In genomic region chr13:29605860-29606526, GRCh38 we compare ENCODE assay signal across 22 cellular contexts.
"Had no signal": no experiment of that assay in that cellular context is flagged by ENCODE, and none has a peak within 500 bp of the region (broad histone marks: within the 10 kb centered on the region; RNA-seq: fewer than 3 reads in every experiment).

No MANE protein-coding gene starts in this region.

- H3K27me3 ChIP-seq: ascending aorta, left lung, ovary, spleen, suprapubic skin, tibial nerve had no signal

- DNase-seq: activated CD4-positive, alpha-beta T cell treated with anti-CD3 and anti-CD28 coated beads for 4 hours; activated CD4-positive, alpha-beta T cell treated with anti-CD3 and anti-CD28 coated beads, Interleukin-2, amount 50 U/mL, for 4 hours; activated effector memory CD4-positive, alpha-beta T cell treated with Interleukin-2 at 50 U/mL for 16 hours; activated naive CD4-positive, alpha-beta T cell treated with Interleukin-2 at 50 U/mL for 16 hours; caudate nucleus; cortex of kidney; effector memory CD8-positive, alpha-beta T cell; erythroblast; head of caudate nucleus; kidney glomerular epithelial cell; left lung; naive B cell; nephron progenitor cell; ovary; spleen; stimulated activated naive CD4-positive, alpha-beta T cell; T-helper 1 cell had no signal

- H3K4me1 ChIP-seq: ascending aorta, gastroesophageal sphincter, left lung, spleen, suprapubic skin, tibial nerve had no signal

- ATAC-seq: effector memory CD8-positive, alpha-beta T cell; gastroesophageal sphincter; left lung had no signal

- H3K9me3 ChIP-seq: ascending aorta, gastroesophageal sphincter, left lung, ovary, spleen, suprapubic skin, tibial nerve had no signal

- H3K4me3 ChIP-seq: ascending aorta, gastroesophageal sphincter, left lung, ovary, spleen, suprapubic skin, tibial nerve had no signal

- H3K27ac ChIP-seq: ascending aorta, gastroesophageal sphincter, left lung, ovary, suprapubic skin, tibial nerve, VCaP had no signal

- H3K36me3 ChIP-seq: ascending aorta, gastroesophageal sphincter, left lung, ovary, spleen, suprapubic skin, tibial nerve had no signal
